ENCODE assay signal across 12 cellular contexts in genomic region chr20:4681971-4682370, GRCh38.
DNase-seq lines count a peak whose midpoint lies in the region; ATAC-seq lines count a peak whose summit lies in the region.
"Had no signal": no experiment of that assay in that cellular context is flagged by ENCODE, and none has a peak within 500 bp of the region (broad histone marks: within the 10 kb centered on the region; RNA-seq: fewer than 3 reads in every experiment).

No MANE protein-coding gene starts in this region.

- no peak overlapping the region for H3K4me3 Mint-ChIP-seq in central memory CD8-positive, alpha-beta T cell

- peaks cover 32% of the 10 kb centered on the region for H3K4me1 Mint-ChIP-seq in central memory CD8-positive, alpha-beta T cell

- H3K27me3 Mint-ChIP-seq in central memory CD8-positive, alpha-beta T cell, result no peaks in the 10 kb centered on the region

- H3K27ac Mint-ChIP-seq in central memory CD8-positive, alpha-beta T cell (ENCODE audit: low read depth), result peak overlapping the region; percentile 10

- peak; percentile 57 for DNase-seq in AG08395 (ENCODE audit: low spot score)
- peak; percentile 82 for DNase-seq in GM04504 (ENCODE audit: low read depth)
- no peak for DNase-seq in central memory CD8-positive, alpha-beta T cell (ENCODE audit: low spot score in 2 of 2)
- peak; percentile 47 for DNase-seq in inferior parietal cortex (ENCODE audit: extremely low spot score)
- DNase-seq in putamen (ENCODE audit: low spot score), result no peak
- no peak for DNase-seq in SW 1271 (lab: John Stamatoyannopoulos, UW)
- DNase-seq in MV-4-11 (lab: John Stamatoyannopoulos, UW), result no peak
- DNase-seq: activated CD4-positive, CD25-positive, alpha-beta regulatory T cell; activated T-cell treated with anti-CD3 and anti-CD28 coated beads, Interleukin-2, amount 50 U/mL, for 1 hour; left colon; stimulated activated CD4-positive, alpha-beta T cell treated with anti-CD3 and anti-CD28 coated beads, Interleukin-15, amount 100 ng/mL, for 24 hours had no signal

- H3K9me3 Mint-ChIP-seq in central memory CD8-positive, alpha-beta T cell, result no peaks in the 10 kb centered on the region

- no peak for ATAC-seq in central memory CD8-positive, alpha-beta T cell (replicated peaks; ENCODE audit: extremely low read depth, poor library complexity, severe bottlenecking)
- no peak for ATAC-seq in GM19452 (IDR thresholded peaks at IDR 0.05; ENCODE audit: unreplicated experiment)
- ATAC-seq: left colon had no signal

- H3K36me3 Mint-ChIP-seq in central memory CD8-positive, alpha-beta T cell (ENCODE audit: insufficient read depth), result no peaks in the 10 kb centered on the region

Comparison
In these comparisons a context has a peak if more than half of its experiments do, and no peak if none do; other contexts are left out.
1. DNase-seq: peak in AG08395 (single experiment), GM04504 (single experiment) and inferior parietal cortex (single experiment); none in central memory CD8-positive, alpha-beta T cell (0 of 2), putamen (single experiment), SW 1271 (0 of 2) and MV-4-11 (single experiment).